ENCODE assay signal across 8 cellular contexts in genomic region chr5:134525687-134526482, GRCh38.
DNase-seq lines count a peak whose midpoint lies in the region; ATAC-seq and TF ChIP-seq lines count a peak whose summit lies in the region.

No MANE protein-coding gene starts in this region.

- H3K4me3 ChIP-seq in astrocyte of the spinal cord (ENCODE audit: low read depth, low read length) = peak overlapping the region; percentile 71

- H3K4me3 Mint-ChIP-seq in T-helper 2 cell treated with Interferon-gamma antibody and Interleukin-4, amounts not matched to agents 5 μg/mL and 100 μg/mL, for 36 hours = peak overlapping the region; percentile 99

- TF ChIP-seq CTCF in astrocyte of the spinal cord (IDR thresholded peaks at IDR 0.05; ENCODE audit: low read depth, low read length) = no peak

- peaks cover 6% of the 10 kb centered on the region for H3K27me3 Mint-ChIP-seq in T-helper 2 cell treated with Interferon-gamma antibody and Interleukin-4, amounts not matched to agents 5 μg/mL and 100 μg/mL, for 36 hours (ENCODE audit: low read depth)

- ATAC-seq in GM21576 (IDR thresholded peaks at IDR 0.05; ENCODE audit: unreplicated experiment) = peak; percentile 5

- DNase-seq in C1 segment of cervical spinal cord (lab: John Stamatoyannopoulos, UW) (peak in 12 of 14 donors; percentile 47 to 79 (median 66)), NAMALWA (ENCODE audit: low spot score) (peak; percentile 84), astrocyte of the spinal cord (ENCODE audit: low read depth, low spot score) (peak; percentile 86), hepatic stellate cell (ENCODE audit: low spot score) (peak; percentile 88), putamen (ENCODE audit: low spot score) (peak; percentile 82), NCI-H1048 (lab: John Stamatoyannopoulos, UW) (no peak)
- DNase-seq in T-helper 2 cell treated with Interferon-gamma antibody and Interleukin-4, amounts not matched to agents 5 μg/mL and 100 μg/mL, for 36 hours (ENCODE audit: low spot score) = peak; percentile 36

- peak overlapping the region; percentile 99 for H3K27ac Mint-ChIP-seq in T-helper 2 cell treated with Interferon-gamma antibody and Interleukin-4, amounts not matched to agents 5 μg/mL and 100 μg/mL, for 36 hours

- in situ Hi-C loops in astrocyte of the spinal cord (cut with HindIII; ENCODE audit: low sequenced_read_pairs) = no loop called here

- H3K9me3 Mint-ChIP-seq in T-helper 2 cell treated with Interferon-gamma antibody and Interleukin-4, amounts not matched to agents 5 μg/mL and 100 μg/mL, for 36 hours = no peaks in the 10 kb centered on the region

- peaks cover 2% of the 10 kb centered on the region for H3K36me3 Mint-ChIP-seq in T-helper 2 cell treated with Interferon-gamma antibody and Interleukin-4, amounts not matched to agents 5 μg/mL and 100 μg/mL, for 36 hours (ENCODE audit: low read depth)

- peaks cover 22% of the 10 kb centered on the region for H3K4me1 Mint-ChIP-seq in T-helper 2 cell treated with Interferon-gamma antibody and Interleukin-4, amounts not matched to agents 5 μg/mL and 100 μg/mL, for 36 hours (ENCODE audit: low read depth)
